In genomic region chr1:201008666-201009360, GRCh38 we compare ENCODE assay signal across 26 cellular contexts. TPM values are rescaled to one million over a fixed set of nuclear protein-coding genes. Genes with fewer than 3 reads are reported as not detected.
DNase-seq lines count a peak whose midpoint lies in the region; ATAC-seq and TF ChIP-seq lines count a peak whose summit lies in the region.
"Had no signal": no experiment of that assay in that cellular context is flagged by ENCODE, and none has a peak within 500 bp of the region (broad histone marks: within the 10 kb centered on the region; RNA-seq: fewer than 3 reads in every experiment).

No MANE protein-coding gene starts in this region.

- H2BK20ac ChIP-seq in H9 (ENCODE audit: low read depth, low read length, poor library complexity, severe bottlenecking) = no peak overlapping the region

- no peak overlapping the region for H2BK5ac ChIP-seq in H9 (ENCODE audit: insufficient read length, low read length)

- H3K79me1 ChIP-seq in H9 (ENCODE audit: insufficient read depth, low read depth, low read length, poor library complexity, severe bottlenecking) = no peaks in the 10 kb centered on the region

- H3K36me3 Mint-ChIP-seq in activated T-cell treated with anti-CD3 and anti-CD28 coated beads, Interleukin-2, amount 50 U/mL, for 24 hours (ENCODE audit: low read depth) = peaks cover 22% of the 10 kb centered on the region
- H3K36me3 Mint-ChIP-seq in activated T-cell treated with anti-CD3 and anti-CD28 coated beads, Interleukin-2, amount 50 U/mL, for 72 hours (ENCODE audit: insufficient read depth in 2 of 2) = peaks cover 1 to 3% of the 10 kb centered on the region in 2 donors
- peaks cover 34% of the 10 kb centered on the region for H3K36me3 Mint-ChIP-seq in activated CD8-positive, alpha-beta T cell treated with anti-CD3 and anti-CD28 coated beads for 36 hours (ENCODE audit: low read depth)
- peaks cover 0 to 7% (median 5%) of the 10 kb centered on the region in 5 donors for H3K36me3 Mint-ChIP-seq in naive thymus-derived CD4-positive, alpha-beta T cell
- H3K36me3 Mint-ChIP-seq in H9 (ENCODE audit: insufficient read depth in 1 of 3, low read depth in 3 of 3) = peaks cover 0 to 2% (median 0%) of the 10 kb centered on the region in 3 experiments; a peak in 2 of 7 replicates

- ATAC-seq in activated T-cell treated with anti-CD3 and anti-CD28 coated beads, Interleukin-2, amount 50 U/mL, for 72 hours (replicated peaks in 1 of 2) = no peak
- ATAC-seq in activated CD8-positive, alpha-beta T cell treated with anti-CD3 and anti-CD28 coated beads for 36 hours = no peak
- no peak for ATAC-seq in naive thymus-derived CD4-positive, alpha-beta T cell
- ATAC-seq: K562; left lobe of liver; stimulated activated memory B cell treated with anti-CD40 and anti-IgM and Interleukin-4, amounts not matched to agents 10 μg/mL and 1 μg/mL and 100 μg/mL, for 72 hours had no signal

- H3K4me2 ChIP-seq in H9 (ENCODE audit: insufficient read depth, insufficient read length, low read length) = no peak overlapping the region

- no peak overlapping the region for H3K56ac ChIP-seq in H9 (ENCODE audit: insufficient read length, low read depth, low read length)

- H4K20me1 ChIP-seq in H9 (ENCODE audit: control insufficient read depth, insufficient read depth, insufficient read length) = no peaks in the 10 kb centered on the region

- no peaks in the 10 kb centered on the region for H3K27me3 Mint-ChIP-seq in activated T-cell treated with anti-CD3 and anti-CD28 coated beads, Interleukin-2, amount 50 U/mL, for 24 hours
- no peaks in the 10 kb centered on the region for H3K27me3 Mint-ChIP-seq in activated T-cell treated with anti-CD3 and anti-CD28 coated beads, Interleukin-2, amount 50 U/mL, for 72 hours (ENCODE audit: low read depth)
- H3K27me3 Mint-ChIP-seq in activated CD8-positive, alpha-beta T cell treated with anti-CD3 and anti-CD28 coated beads for 36 hours = no peaks in the 10 kb centered on the region
- no peaks in the 10 kb centered on the region for H3K27me3 Mint-ChIP-seq in naive thymus-derived CD4-positive, alpha-beta T cell
- no peaks in the 10 kb centered on the region; the same call in 1 of the 2 replicates for H3K27me3 Mint-ChIP-seq in H9 (ENCODE audit: low read depth)
- H3K27me3 Mint-ChIP-seq: activated CD4-positive, alpha-beta T cell treated with anti-CD3 and anti-CD28 coated beads for 36 hours; stimulated activated memory B cell treated with anti-CD40 and anti-IgM and Interleukin-4, amounts not matched to agents 10 μg/mL and 1 μg/mL and 100 μg/mL, for 72 hours had no signal

- no peaks in the 10 kb centered on the region for H3K27me3 ChIP-seq in naive thymus-derived CD4-positive, alpha-beta T cell (ENCODE audit: control insufficient read depth in 2 of 2, insufficient read depth in 2 of 2, low read length in 2 of 2)
- no peaks in the 10 kb centered on the region for H3K27me3 ChIP-seq in H9 (ENCODE audit: insufficient read depth, low read length)
- no peaks in the 10 kb centered on the region for H3K27me3 ChIP-seq in ascending aorta
- H3K27me3 ChIP-seq: MG63, Peyer's patch, SJCRH30, testis had no signal

- H4K5ac ChIP-seq in H9 (ENCODE audit: insufficient read length, low read depth, low read length) = no peak overlapping the region

- no peaks in the 10 kb centered on the region for H3K23me2 ChIP-seq in H9 (ENCODE audit: insufficient read length, low read depth, low read length, poor library complexity, severe bottlenecking)

- no peak overlapping the region for H3K4ac ChIP-seq in H9 (ENCODE audit: low read depth, low read length)

- no peak overlapping the region for H4K8ac ChIP-seq in H9 (replicated peaks; ENCODE audit: insufficient read length, low read depth, low read length)

- no peak overlapping the region for H4K91ac ChIP-seq in H9 (ENCODE audit: insufficient read length, low read depth, low read length)

- H3K4me3 Mint-ChIP-seq in activated T-cell treated with anti-CD3 and anti-CD28 coated beads, Interleukin-2, amount 50 U/mL, for 24 hours = no peak overlapping the region
- H3K4me3 Mint-ChIP-seq in activated T-cell treated with anti-CD3 and anti-CD28 coated beads, Interleukin-2, amount 50 U/mL, for 72 hours = no peak overlapping the region
- H3K4me3 Mint-ChIP-seq in activated CD8-positive, alpha-beta T cell treated with anti-CD3 and anti-CD28 coated beads for 36 hours = no peak overlapping the region
- no peak overlapping the region for H3K4me3 Mint-ChIP-seq in naive thymus-derived CD4-positive, alpha-beta T cell
- no peak overlapping the region for H3K4me3 Mint-ChIP-seq in H9
- H3K4me3 Mint-ChIP-seq: activated CD4-positive, alpha-beta T cell treated with anti-CD3 and anti-CD28 coated beads for 36 hours; stimulated activated memory B cell treated with anti-CD40 and anti-IgM and Interleukin-4, amounts not matched to agents 10 μg/mL and 1 μg/mL and 100 μg/mL, for 72 hours had no signal

- H2AFZ ChIP-seq in H9 (ENCODE audit: low read length) = no peak overlapping the region

- no peak overlapping the region for H2BK15ac ChIP-seq in H9 (ENCODE audit: low read depth, low read length)

- CTCF ChIA-PET in activated CD8-positive, alpha-beta T cell treated with anti-CD3 and anti-CD28 coated beads for 36 hours (lab: Charles Lee) = interaction anchor here (0.8 to 2.3 kb wide), 4 partner anchors 11 to 37 kb away, joined by 3 to 10 read pairs (median 4); no protein-coding TSS in a partner anchor
- CTCF ChIA-PET in naive thymus-derived CD4-positive, alpha-beta T cell (lab: Charles Lee) = no interaction called here

- H3K4me1 ChIP-seq in naive thymus-derived CD4-positive, alpha-beta T cell (ENCODE audit: control insufficient read depth in 2 of 2, insufficient read depth in 2 of 2, low read length in 2 of 2) = peaks cover 31 to 45% of the 10 kb centered on the region in 2 donors
- H3K4me1 ChIP-seq in H9 (ENCODE audit: insufficient read depth, low read length) = no peaks in the 10 kb centered on the region
- H3K4me1 ChIP-seq in ascending aorta = no peaks in the 10 kb centered on the region
- H3K4me1 ChIP-seq: Peyer's patch, SJCRH30 had no signal

- H3K18ac ChIP-seq in H9 (ENCODE audit: insufficient read length, low read depth, low read length) = no peak overlapping the region

- no peaks in the 10 kb centered on the region for H3K9me3 Mint-ChIP-seq in activated T-cell treated with anti-CD3 and anti-CD28 coated beads, Interleukin-2, amount 50 U/mL, for 24 hours
- no peaks in the 10 kb centered on the region for H3K9me3 Mint-ChIP-seq in activated T-cell treated with anti-CD3 and anti-CD28 coated beads, Interleukin-2, amount 50 U/mL, for 72 hours
- no peaks in the 10 kb centered on the region for H3K9me3 Mint-ChIP-seq in activated CD8-positive, alpha-beta T cell treated with anti-CD3 and anti-CD28 coated beads for 36 hours
- no peaks in the 10 kb centered on the region for H3K9me3 Mint-ChIP-seq in naive thymus-derived CD4-positive, alpha-beta T cell
- H3K9me3 Mint-ChIP-seq in H9 = no peaks in the 10 kb centered on the region
- H3K9me3 Mint-ChIP-seq: neural crest cell; stimulated activated memory B cell treated with anti-CD40 and anti-IgM and Interleukin-4, amounts not matched to agents 10 μg/mL and 1 μg/mL and 100 μg/mL, for 72 hours had no signal

- peaks cover under 1 to 58% (median 26%) of the 10 kb centered on the region in 3 experiments for H3K36me3 ChIP-seq in naive thymus-derived CD4-positive, alpha-beta T cell (ENCODE audit: control insufficient read depth in 2 of 3, insufficient read depth in 3 of 3, low read length in 3 of 3)
- H3K36me3 ChIP-seq in ascending aorta = no peaks in the 10 kb centered on the region
- H3K36me3 ChIP-seq: MG63, Peyer's patch, SJCRH30 had no signal

- no peak for DNase-seq in activated T-cell treated with anti-CD3 and anti-CD28 coated beads, Interleukin-2, amount 50 U/mL, for 24 hours
- DNase-seq in activated T-cell treated with anti-CD3 and anti-CD28 coated beads, Interleukin-2, amount 50 U/mL, for 72 hours = no peak
- DNase-seq in COR-L47 (lab: John Stamatoyannopoulos, UW) = peak; percentile 29
- no peak for DNase-seq in activated CD8-positive, alpha-beta T cell treated with anti-CD3 and anti-CD28 coated beads for 36 hours
- DNase-seq in naive thymus-derived CD4-positive, alpha-beta T cell = no peak
- DNase-seq in H9 = no peak
- DNase-seq in ascending aorta (ENCODE audit: low spot score in 2 of 2) = no peak
- DNase-seq in stimulated activated CD4-positive, alpha-beta T cell treated with anti-CD3 and anti-CD28 coated beads, Interleukin-2, amount 100 ng/mL, for 24 hours = no peak
- DNase-seq: activated CD4-positive, alpha-beta T cell treated with anti-CD3 and anti-CD28 coated beads for 36 hours; cerebellar nuclear complex; GF-D8; HCEC 1CT; MG63; midbrain; NCI-H1694 treated with DMSO at 0.1 percent for 48 hours; NCI-H446 treated with DMSO at 0.1 percent for 48 hours; Peyer's patch; SJCRH30; stimulated activated CD4-positive, alpha-beta T cell treated with anti-CD3 and anti-CD28 coated beads, Interleukin-1b, Interleukin-23, amount 100 ng/mL, for 48 hours; T-helper 1 cell; testis had no signal

- H3K9ac ChIP-seq in H9 (ENCODE audit: extremely low read depth, insufficient read length, low read length) = no peak overlapping the region

- no peak overlapping the region for H2BK12ac ChIP-seq in H9 (ENCODE audit: insufficient read length, low read depth, low read length)

- intact Hi-C loops in activated CD8-positive, alpha-beta T cell treated with anti-CD3 and anti-CD28 coated beads for 36 hours (cut with micrococcal nuclease) = no loop called here
- intact Hi-C loops in naive thymus-derived CD4-positive, alpha-beta T cell (cut with micrococcal nuclease) = no loop called here
- intact Hi-C loops in ascending aorta (cut with DNase I) = no loop called here

- H2AK5ac ChIP-seq in H9 (ENCODE audit: insufficient read length, low read length) = no peak overlapping the region

- H3K27ac Mint-ChIP-seq in activated T-cell treated with anti-CD3 and anti-CD28 coated beads, Interleukin-2, amount 50 U/mL, for 24 hours = peak overlapping the region; percentile 29
- H3K27ac Mint-ChIP-seq in activated T-cell treated with anti-CD3 and anti-CD28 coated beads, Interleukin-2, amount 50 U/mL, for 72 hours = no peak overlapping the region
- H3K27ac Mint-ChIP-seq in activated CD8-positive, alpha-beta T cell treated with anti-CD3 and anti-CD28 coated beads for 36 hours = peak overlapping the region; percentile 47
- H3K27ac Mint-ChIP-seq in naive thymus-derived CD4-positive, alpha-beta T cell = peak overlapping the region in 8 of 9 donors; percentile 19 to 81 (median 64)
- peak overlapping the region in 1 of 3 experiments; percentile 42; a peak in 1 of 7 replicates for H3K27ac Mint-ChIP-seq in H9
- H3K27ac Mint-ChIP-seq: stimulated activated memory B cell treated with anti-CD40 and anti-IgM and Interleukin-4, amounts not matched to agents 10 μg/mL and 1 μg/mL and 100 μg/mL, for 72 hours had no signal

- no peak overlapping the region for H3T11ph ChIP-seq in H9 (ENCODE audit: low read length)

- POLR2A ChIA-PET in activated CD8-positive, alpha-beta T cell treated with anti-CD3 and anti-CD28 coated beads for 36 hours (lab: Charles Lee) = interaction anchor here (1.1 to 1.4 kb wide), 3 partner anchors 10 to 16 kb away, joined by 3 to 5 read pairs (median 4); no protein-coding TSS in a partner anchor
- POLR2A ChIA-PET in naive thymus-derived CD4-positive, alpha-beta T cell (lab: Charles Lee) = interaction anchor here (1.4 kb wide), 1 partner anchor 10 kb away, joined by 4 read pairs; no protein-coding TSS in a partner anchor

- peak overlapping the region; percentile 17 for H3K27ac ChIP-seq in naive thymus-derived CD4-positive, alpha-beta T cell (ENCODE audit: low read depth, low read length)
- no peak overlapping the region for H3K27ac ChIP-seq in H9 (ENCODE audit: insufficient read length, low read depth, low read length)
- no peak overlapping the region for H3K27ac ChIP-seq in ascending aorta
- H3K27ac ChIP-seq: C4-2B, Peyer's patch, SJCRH30, testis had no signal

- no peak overlapping the region for H3K14ac ChIP-seq in H9 (ENCODE audit: insufficient read depth, low read length)

- H3K4me1 Mint-ChIP-seq in activated T-cell treated with anti-CD3 and anti-CD28 coated beads, Interleukin-2, amount 50 U/mL, for 24 hours (ENCODE audit: low read depth) = peaks cover 55% of the 10 kb centered on the region
- peaks cover 29% of the 10 kb centered on the region for H3K4me1 Mint-ChIP-seq in activated T-cell treated with anti-CD3 and anti-CD28 coated beads, Interleukin-2, amount 50 U/mL, for 72 hours (ENCODE audit: low read depth)
- H3K4me1 Mint-ChIP-seq in activated CD8-positive, alpha-beta T cell treated with anti-CD3 and anti-CD28 coated beads for 36 hours (ENCODE audit: low read depth) = peaks cover 47% of the 10 kb centered on the region
- H3K4me1 Mint-ChIP-seq in naive thymus-derived CD4-positive, alpha-beta T cell = peaks cover 30 to 55% (median 50%) of the 10 kb centered on the region in 7 donors
- peaks cover 14% of the 10 kb centered on the region in 2 experiments for H3K4me1 Mint-ChIP-seq in H9

- no peak overlapping the region for H3K23ac ChIP-seq in H9 (ENCODE audit: insufficient read length, low read depth, low read length)

- no peak overlapping the region for H3K4me3 ChIP-seq in naive thymus-derived CD4-positive, alpha-beta T cell (ENCODE audit: low read length)
- no peak overlapping the region for H3K4me3 ChIP-seq in ascending aorta
- H3K4me3 ChIP-seq: K562, MG63, Peyer's patch, SJCRH30, testis had no signal

- no peak for TF ChIP-seq CTCF in activated CD8-positive, alpha-beta T cell treated with anti-CD3 and anti-CD28 coated beads for 36 hours (IDR thresholded peaks at IDR 0.05)
- no peak for TF ChIP-seq CTCF in H9 (conservative IDR thresholded peaks at IDR 0.05)
- no peak for TF ChIP-seq CTCF in ascending aorta (IDR thresholded peaks at IDR 0.05)

- no peaks in the 10 kb centered on the region for H3K9me3 ChIP-seq in naive thymus-derived CD4-positive, alpha-beta T cell (ENCODE audit: control insufficient read depth in 2 of 3, low read length in 3 of 3)
- H3K9me3 ChIP-seq in H9 (ENCODE audit: control insufficient read depth, low read depth, low read length) (no peaks in the 10 kb centered on the region), ascending aorta (no peaks in the 10 kb centered on the region)
- H3K9me3 ChIP-seq: MG63, Peyer's patch, SJCRH30, testis had no signal

- H3K79me2 ChIP-seq in H9 (ENCODE audit: insufficient read depth, low read length) = no peaks in the 10 kb centered on the region; the same call in 1 of the 2 replicates

- WGBS in H9 (ENCODE audit: extremely low coverage, insufficient read length, low lambda C conversion rate) = no CpG with 5 or more reads among the region's 22 CpGs

- H2BK120ac ChIP-seq in H9 (ENCODE audit: low read depth, low read length, poor library complexity, severe bottlenecking) = no peak overlapping the region

RNA-seq across cellular contexts. Expression of gene KIF21B, which starts 14.7 kb away (rescaled TPM):
- total RNA-seq in activated T-cell treated with anti-CD3 and anti-CD28 coated beads, Interleukin-2, amount 50 U/mL, for 72 hours = 100 to 1,000 TPM in 1 of 2 donors, 10 to 100 TPM in 1; 91.7 to 101 TPM
- total RNA-seq in activated CD8-positive, alpha-beta T cell treated with anti-CD3 and anti-CD28 coated beads for 36 hours = 10 to 100 TPM; 93.5 to 94.0 TPM
- total RNA-seq in naive thymus-derived CD4-positive, alpha-beta T cell = 10 to 100 TPM; 68.3 to 97.6 (median 73.4) TPM
- 1 to 10 TPM; 3.0 to 8.1 TPM for polyA plus RNA-seq in naive thymus-derived CD4-positive, alpha-beta T cell
- total RNA-seq in H9 (2021) (7.0 and 7.5 TPM in 2 replicates), ascending aorta (10.2 TPM)
